In genomic region chr17:44865231-44865660, GRCh38 we compare ENCODE assay signal across 8 cellular contexts. TPM values are rescaled to one million over a fixed set of nuclear protein-coding genes. Genes with fewer than 3 reads are reported as not detected.
A peak's percentile ranks its signal among the peaks of the same experiment; 100 is the strongest.
DNase-seq lines count a peak whose midpoint lies in the region; ATAC-seq and TF ChIP-seq lines count a peak whose summit lies in the region.

No MANE protein-coding gene starts in this region.

- H3K4me3 ChIP-seq in HAP-1: no peak overlapping the region
- H3K4me3 ChIP-seq in choroid plexus epithelial cell (ENCODE audit: low read depth, low read length): no peak overlapping the region
- H3K4me3 ChIP-seq in left lung: no peak overlapping the region

- DNase-seq in AG08395 (ENCODE audit: low spot score): peak; percentile 79
- DNase-seq in HAP-1 (ENCODE audit: low spot score in 2 of 2): peak; percentile 73 to 87
- peak; percentile 16 for DNase-seq in NCI-H510A (lab: John Stamatoyannopoulos, UW)
- peak; percentile 74 to 79 for DNase-seq in activated CD4-positive, alpha-beta T cell treated with anti-CD3 and anti-CD28 coated beads for 4 hours
- DNase-seq in choroid plexus epithelial cell (ENCODE audit: low read depth): peak; percentile 85
- DNase-seq in left lung: peak in 1 of 2 donors; percentile 43
- peak; percentile 61 for DNase-seq in stimulated activated CD4-positive, alpha-beta T cell treated with anti-CD3 and anti-CD28 coated beads, Interleukin-4, amount 100 ng/mL, for 1 hour

- no peaks in the 10 kb centered on the region for H3K27me3 ChIP-seq in HAP-1 (ENCODE audit: low read depth)
- no peaks in the 10 kb centered on the region for H3K27me3 ChIP-seq in left lung

- peaks cover 81% of the 10 kb centered on the region for H3K36me3 ChIP-seq in HAP-1 (replicated peaks)
- H3K36me3 ChIP-seq in left lung: peaks cover 0 to 98% of the 10 kb centered on the region in 2 donors

- intact Hi-C loops in left lung (cut with DNase I): loop anchor here (5.0 to 10.0 kb wide), 2 partner anchors 88 to 90 kb away; no protein-coding TSS in a partner anchor

- no peak overlapping the region for H3K27ac ChIP-seq in left lung

- ATAC-seq in left lung (peak; percentile 87), HG03439 (IDR thresholded peaks at IDR 0.05; ENCODE audit: unreplicated experiment) (no peak)

- H3K4me1 ChIP-seq in HAP-1: no peaks in the 10 kb centered on the region
- no peaks in the 10 kb centered on the region for H3K4me1 ChIP-seq in left lung

- H3K9me3 ChIP-seq in HAP-1 (no peaks in the 10 kb centered on the region), left lung (no peaks in the 10 kb centered on the region)

- TF ChIP-seq CTCF in choroid plexus epithelial cell (conservative IDR thresholded peaks at IDR 0.05; ENCODE audit: low read depth, low read length): peak; percentile 90
- TF ChIP-seq CTCF in left lung (IDR thresholded peaks at IDR 0.05): peak; percentile 87 to 89

- in situ Hi-C loops in HAP-1 (cut with MboI; ENCODE audit: low sequenced_read_pairs): loop anchor here (5.0 kb wide), 1 partner anchor 88 kb away; no protein-coding TSS in a partner anchor

RNA-seq across cellular contexts. Expression of gene HIGD1B, which starts 17.6 kb away (rescaled TPM):
- total RNA-seq in left lung: 10 to 100 TPM; 17.1 to 19.5 TPM

RNA-seq across cellular contexts. Expression of gene EFTUD2, which starts 34.0 kb away (rescaled TPM):
- total RNA-seq in left lung: 100 to 1,000 TPM in 1 of 2 donors, 10 to 100 TPM in 1; 83.4 to 112 TPM

RNA-seq across cellular contexts. Expression of gene GJC1, which starts 35.2 kb away (rescaled TPM):
- 10 to 100 TPM; 17.3 to 18.8 TPM for total RNA-seq in left lung

RNA-seq across cellular contexts. Expression of gene GFAP, which starts 50.1 kb away (rescaled TPM):
- total RNA-seq in left lung: under 1 TPM in 1 of 2 donors, not detected in 1; 0.15 TPM
